Comparison of ENCODE assay signal across 8 cellular contexts in the genomic region with DNA sequence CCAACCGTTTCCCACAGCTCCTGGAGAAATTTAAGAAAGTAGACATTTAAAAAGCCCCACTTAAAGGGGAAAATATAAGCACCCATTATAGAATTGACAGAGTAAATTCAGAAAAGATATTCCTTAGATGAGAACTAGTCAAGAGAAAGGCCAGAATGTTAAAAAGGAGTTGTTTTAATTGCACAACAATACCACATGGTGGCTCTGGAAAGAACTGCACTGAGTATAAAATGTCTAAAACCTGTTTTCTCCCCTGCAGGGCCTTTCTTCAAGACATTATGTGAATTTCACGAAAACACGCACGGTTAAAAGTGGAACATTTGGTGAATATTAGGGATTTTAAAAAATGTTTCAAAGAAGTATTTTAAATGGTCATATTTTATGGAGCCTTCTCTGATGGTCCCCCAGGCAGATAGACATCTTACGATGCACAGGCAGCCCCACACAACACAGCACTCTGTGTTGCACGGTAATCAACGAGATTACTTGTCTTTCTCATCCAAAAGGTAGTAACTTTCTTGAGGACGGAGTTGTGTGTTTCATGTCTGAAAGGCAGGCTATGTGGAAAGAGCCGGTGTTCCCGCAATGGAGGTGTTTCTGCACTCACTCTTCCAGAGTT.
DNase-seq lines count a peak whose midpoint lies in the region; ATAC-seq and TF ChIP-seq lines count a peak whose summit lies in the region.

No MANE protein-coding gene starts in this region.

- DNase-seq in HCEC 1CT (peak; percentile 61), RWPE2 (ENCODE audit: low spot score) (no peak), foreskin keratinocyte (peak in 1 of 2 donors; percentile 7), superior temporal gyrus (ENCODE audit: extremely low spot score) (peak; percentile 79), HK-2 (ENCODE audit: unreplicated experiment) (no peak), activated T-cell treated with anti-CD3 and anti-CD28 coated beads for 4 hours (no peak), NCI-H2227 (lab: John Stamatoyannopoulos, UW; ENCODE audit: unreplicated experiment) (no peak)
- DNase-seq in activated effector memory CD4-positive, alpha-beta T cell treated with Interleukin-2 at 50 U/mL for 16 hours: no peak

- H3K27ac ChIP-seq in RWPE2 (ENCODE audit: poor library complexity, severe bottlenecking) (no peak overlapping the region), foreskin keratinocyte (no peak overlapping the region)

- no peak overlapping the region for H3K4me3 ChIP-seq in RWPE2 (ENCODE audit: severe bottlenecking)

- no peaks in the 10 kb centered on the region for H3K4me1 ChIP-seq in RWPE2 (ENCODE audit: insufficient read depth, poor library complexity, severe bottlenecking)
- H3K4me1 ChIP-seq in foreskin keratinocyte: no peaks in the 10 kb centered on the region

- no peaks in the 10 kb centered on the region for H3K9me3 ChIP-seq in RWPE2 (ENCODE audit: severe bottlenecking)

- no peaks in the 10 kb centered on the region for H3K27me3 ChIP-seq in RWPE2 (ENCODE audit: insufficient read depth, poor library complexity, severe bottlenecking)
- no peaks in the 10 kb centered on the region for H3K27me3 ChIP-seq in foreskin keratinocyte

- ATAC-seq in RWPE2 (ENCODE audit: low read depth) (peak; percentile 56; the same call in 1 of the 3 replicates), foreskin keratinocyte (peak; percentile 49)

- TF ChIP-seq CTCF in RWPE2 (IDR thresholded peaks at IDR 0.05; ENCODE audit: poor library complexity, severe bottlenecking) (peak; percentile 56), foreskin keratinocyte (conservative IDR thresholded peaks at IDR 0.05) (peak; percentile 68)

- H3K36me3 ChIP-seq in RWPE2 (ENCODE audit: low read depth): no peaks in the 10 kb centered on the region

Comparison
In these comparisons a context has a peak if more than half of its experiments do, and no peak if none do; other contexts are left out.
1. DNase-seq: peak in HCEC 1CT (single experiment) and superior temporal gyrus (single experiment); none in RWPE2 (single experiment), HK-2 (single experiment), activated T-cell treated with anti-CD3 and anti-CD28 coated beads for 4 hours (single experiment), activated effector memory CD4-positive, alpha-beta T cell treated with Interleukin-2 at 50 U/mL for 16 hours (single experiment) and NCI-H2227 (single experiment).